ENCODE assay signal across 11 cellular contexts in genomic region chr10:132665946-132666732, GRCh38.
DNase-seq lines count a peak whose midpoint lies in the region; ATAC-seq, FAIRE-seq and TF ChIP-seq lines count a peak whose summit lies in the region.
"Had no signal": no experiment of that assay in that cellular context is flagged by ENCODE, and none has a peak within 500 bp of the region (broad histone marks: within the 10 kb centered on the region; RNA-seq: fewer than 3 reads in every experiment).

No MANE protein-coding gene starts in this region.

- H3K4me3 Mint-ChIP-seq in progenitor cell of endocrine pancreas (ENCODE audit: low read depth), result no peak overlapping the region

- TF ChIP-seq CTCF in A549 (IDR thresholded peaks at IDR 0.05) (no peak), progenitor cell of endocrine pancreas (IDR thresholded peaks at IDR 0.05; ENCODE audit: unreplicated experiment) (no peak)

- WGBS in A549 (ENCODE audit: missing lambda C conversion rate), result 60% methylated on average over 15 of the region's 15 CpGs

- DNase-seq in A549 (ENCODE audit: low read depth in 1 of 2, low spot score in 1 of 2) (peak; percentile 71 to 82), GM04503 (ENCODE audit: low read depth) (peak; percentile 80), fibroblast of the conjunctiva (ENCODE audit: low read depth) (peak; percentile 26), progenitor cell of endocrine pancreas (ENCODE audit: low spot score, unreplicated experiment) (no peak), HuH-7 (ENCODE audit: low spot score) (no peak), NCI-H2196 treated with DMSO at 0.1 percent for 48 hours (lab: John Stamatoyannopoulos, UW; ENCODE audit: unreplicated experiment) (no peak)
- DNase-seq: NCI-H1694 had no signal

- ATAC-seq in A549 (peak; percentile 83 to 90), SK-N-SH treated with all-trans-retinoic acid at 6 μM for 48 hours (peak; percentile 32; the same call in 2 of the 3 replicates), HG03342 (IDR thresholded peaks at IDR 0.05; ENCODE audit: unreplicated experiment) (no peak)

- peak; percentile 13 for FAIRE-seq in A549 (lab: Jason Lieb, UNC)

- H3K27me3 Mint-ChIP-seq in progenitor cell of endocrine pancreas, result peaks cover 2% of the 10 kb centered on the region

- H3K9me3 ChIP-seq in A549, result no peaks in the 10 kb centered on the region
- H3K9me3 ChIP-seq: esophagus muscularis mucosa had no signal

- peaks cover 12% of the 10 kb centered on the region for H3K36me3 Mint-ChIP-seq in progenitor cell of endocrine pancreas (ENCODE audit: insufficient read depth)

- no peak for TF ChIP-seq POLR2A in A549 (IDR thresholded peaks at IDR 0.05; ENCODE audit: low read length)

- CTCF ChIA-PET in A549 (lab: Yijun Ruan, JAX), result interaction anchor here (1.0 to 7.1 kb wide), 3 partner anchors 11 to 274 kb away, joined by 3 to 61 read pairs (median 4); no protein-coding TSS in a partner anchor

- no peak overlapping the region for H3K27ac Mint-ChIP-seq in progenitor cell of endocrine pancreas

- H3K4me1 Mint-ChIP-seq in progenitor cell of endocrine pancreas (ENCODE audit: low read depth), result peaks cover 11% of the 10 kb centered on the region

- H3K9me3 Mint-ChIP-seq in progenitor cell of endocrine pancreas (ENCODE audit: low read depth), result peaks cover 5% of the 10 kb centered on the region

- TF ChIP-seq EP300 in A549 (IDR thresholded peaks at IDR 0.05), result no peak

- no peak for TF ChIP-seq RAD21 in A549 (conservative IDR thresholded peaks at IDR 0.05 in 1 of 2, IDR thresholded peaks at IDR 0.05 in 1 of 2)

- POLR2A ChIA-PET in A549 (lab: Yijun Ruan, JAX), result no interaction called here

- no peak overlapping the region for H3K4me3 ChIP-seq in A549
- H3K4me3 ChIP-seq: esophagus muscularis mucosa had no signal

- peaks cover 31% of the 10 kb centered on the region for H3K4me1 ChIP-seq in A549
- H3K4me1 ChIP-seq: parathyroid adenoma had no signal

- H3K4me2 ChIP-seq in A549, result peak overlapping the region; percentile 75

- peak overlapping the region; percentile 65 to 84 for H3K27ac ChIP-seq in A549
- H3K27ac ChIP-seq: esophagus muscularis mucosa, parathyroid adenoma had no signal

TF ChIP-seq in A549, 52 proteins besides CTCF, POLR2A, EP300 and RAD21:
- TF ChIP-seq FOSL2 (IDR thresholded peaks at IDR 0.05), result peak; percentile 65
- TF ChIP-seq FOSL2 (CRISPR knock-in tag; IDR thresholded peaks at IDR 0.05), result peak; percentile 81
- TF ChIP-seq MAFK (IDR thresholded peaks at IDR 0.05; ENCODE audit: partially characterized antibody), result peak; percentile 47
- peak; percentile 64 for TF ChIP-seq JUNB (IDR thresholded peaks at IDR 0.05)
- no peak for TF ChIP-seq CHD2 (IDR thresholded peaks at IDR 0.05; ENCODE audit: low read length, partially characterized antibody)
- no peak for TF ChIP-seq E2F6 (IDR thresholded peaks at IDR 0.05; ENCODE audit: borderline replicate concordance, low read depth)
- TF ChIP-seq HDAC2 (IDR thresholded peaks at IDR 0.05), result no peak
TF ChIP-seq in A549: peak in this region for 3.

TF ChIP-seq in SK-N-SH treated with all-trans-retinoic acid at 6 μM for 48 hours, 23 proteins besides CTCF, POLR2A, EP300 and RAD21:
- TF ChIP-seq TOX (CRISPR knock-in tag; IDR thresholded peaks at IDR 0.05; ENCODE audit: borderline replicate concordance) (no peak), ZNF565 (CRISPR knock-in tag; conservative IDR thresholded peaks at IDR 0.05; ENCODE audit: low read depth) (no peak), OSR1 (CRISPR knock-in tag; IDR thresholded peaks at IDR 0.05) (no peak), ZC3H10 (CRISPR knock-in tag; IDR thresholded peaks at IDR 0.05) (no peak), CSRNP3 (CRISPR knock-in tag; IDR thresholded peaks at IDR 0.05) (no peak), ZFP30 (CRISPR knock-in tag; IDR thresholded peaks at IDR 0.05) (no peak), ESRRG (CRISPR knock-in tag; IDR thresholded peaks at IDR 0.05) (no peak)
TF ChIP-seq in SK-N-SH treated with all-trans-retinoic acid at 6 μM for 48 hours: peak in this region for 0.

Comparison
In these comparisons a context has a peak if more than half of its experiments do, and no peak if none do; other contexts are left out.
1. DNase-seq: peak in A549 (2 of 2), GM04503 (single experiment) and fibroblast of the conjunctiva (single experiment); none in progenitor cell of endocrine pancreas (single experiment), HuH-7 (single experiment) and NCI-H2196 treated with DMSO at 0.1 percent for 48 hours (single experiment).